Comparison of ENCODE assay signal across 21 cellular contexts in genomic region chr16:10497132-10498088, GRCh38.
DNase-seq lines count a peak whose midpoint lies in the region; ATAC-seq and TF ChIP-seq lines count a peak whose summit lies in the region.
"Had no signal": no experiment of that assay in that cellular context is flagged by ENCODE, and none has a peak within 500 bp of the region (broad histone marks: within the 10 kb centered on the region; RNA-seq: fewer than 3 reads in every experiment).

No MANE protein-coding gene starts in this region.

- peaks cover 6% of the 10 kb centered on the region for H3K4me1 ChIP-seq in body of pancreas
- H3K4me1 ChIP-seq: sigmoid colon, vagina had no signal

- no peak overlapping the region for H3K27ac Mint-ChIP-seq in activated CD4-positive, alpha-beta T cell treated with anti-CD3 and anti-CD28 coated beads, Interleukin-2, amount 10 ng/mL, durations not matched to agents 7 days and 5 days
- H3K27ac Mint-ChIP-seq in progenitor cell of endocrine pancreas, result peak overlapping the region; percentile 33
- H3K27ac Mint-ChIP-seq: CD14-positive monocyte; effector memory CD8-positive, alpha-beta T cell; mesothelial cell of epicardium had no signal

- POLR2A ChIA-PET in activated CD4-positive, alpha-beta T cell treated with anti-CD3 and anti-CD28 coated beads, Interleukin-2, amount 10 ng/mL, durations not matched to agents 7 days and 5 days (lab: Charles Lee), result no interaction called here

- no peak for TF ChIP-seq CTCF in body of pancreas (IDR thresholded peaks at IDR 0.05)
- no peak for TF ChIP-seq CTCF in progenitor cell of endocrine pancreas (IDR thresholded peaks at IDR 0.05; ENCODE audit: unreplicated experiment)
- no peak for TF ChIP-seq CTCF in lower leg skin (IDR thresholded peaks at IDR 0.05)

- H3K36me3 Mint-ChIP-seq in activated CD4-positive, alpha-beta T cell treated with anti-CD3 and anti-CD28 coated beads, Interleukin-2, amount 10 ng/mL, durations not matched to agents 7 days and 5 days (ENCODE audit: low read depth), result no peaks in the 10 kb centered on the region
- H3K36me3 Mint-ChIP-seq in progenitor cell of endocrine pancreas (ENCODE audit: insufficient read depth), result no peaks in the 10 kb centered on the region
- H3K36me3 Mint-ChIP-seq: CD14-positive monocyte had no signal

- CTCF ChIA-PET in activated CD4-positive, alpha-beta T cell treated with anti-CD3 and anti-CD28 coated beads, Interleukin-2, amount 10 ng/mL, durations not matched to agents 7 days and 5 days (lab: Charles Lee), result interaction anchor here (1.3 kb wide), 1 partner anchor 12 kb away, joined by 6 read pairs; no protein-coding TSS in a partner anchor

- intact Hi-C loops in body of pancreas (cut with DNase I) (no loop called here), lower leg skin (cut with DNase I; ENCODE audit: low total_unique reads) (no loop called here)

- peak; percentile 37 for DNase-seq in activated CD4-positive, alpha-beta T cell treated with anti-CD3 and anti-CD28 coated beads, Interleukin-2, amount 10 ng/mL, durations not matched to agents 7 days and 5 days
- no peak for DNase-seq in activated CD4-positive, alpha-beta T cell treated with anti-CD3 and anti-CD28 coated beads, Interleukin-2, amount 50 U/mL, for 1 hour
- peak; percentile 25 for DNase-seq in OCI-M1 (lab: John Stamatoyannopoulos, UW)
- peak in 3 of 4 donors; percentile 22 to 65 (median 56) for DNase-seq in body of pancreas
- no peak for DNase-seq in progenitor cell of endocrine pancreas (ENCODE audit: low spot score, unreplicated experiment)
- DNase-seq in NCI-H1436 (lab: John Stamatoyannopoulos, UW), result no peak
- no peak for DNase-seq in T1000 (lab: John Stamatoyannopoulos, UW)
- DNase-seq in lower leg skin (ENCODE audit: low spot score in 2 of 2), result no peak
- DNase-seq: amygdala; effector memory CD8-positive, alpha-beta T cell; H7; hippocampal formation; Karpas-422; kidney glomerular epithelial cell; NCI-H146; SHP77 treated with DMSO at 0.1 percent for 48 hours; sigmoid colon had no signal

- 73 to 82% methylated on average over 12 of the region's 12 CpGs for WGBS in body of pancreas, 2 donors
- 85 to 89% methylated on average over 12 of the region's 12 CpGs for WGBS in lower leg skin, 2 donors

- peak; percentile 45 for ATAC-seq in body of pancreas
- ATAC-seq: activated CD4-positive, CD25-positive, alpha-beta regulatory T cell treated with anti-CD3 and anti-CD28 coated beads, Interleukin-2, amount 50 U/mL, for 24 hours; effector memory CD8-positive, alpha-beta T cell had no signal

- H3K9me3 Mint-ChIP-seq in activated CD4-positive, alpha-beta T cell treated with anti-CD3 and anti-CD28 coated beads, Interleukin-2, amount 10 ng/mL, durations not matched to agents 7 days and 5 days, result peaks cover 16% of the 10 kb centered on the region
- peaks cover 14% of the 10 kb centered on the region for H3K9me3 Mint-ChIP-seq in progenitor cell of endocrine pancreas (ENCODE audit: low read depth)

- H3K9me3 ChIP-seq in body of pancreas, result peaks cover 0 to 6% (median 0%) of the 10 kb centered on the region in 3 donors
- H3K9me3 ChIP-seq: sigmoid colon, vagina had no signal

- no peak overlapping the region for H3K4me3 ChIP-seq in body of pancreas
- H3K4me3 ChIP-seq in lower leg skin (ENCODE audit: low read depth, poor library complexity, severe bottlenecking), result no peak overlapping the region
- H3K4me3 ChIP-seq: sigmoid colon, vagina had no signal

- H3K27me3 Mint-ChIP-seq in activated CD4-positive, alpha-beta T cell treated with anti-CD3 and anti-CD28 coated beads, Interleukin-2, amount 10 ng/mL, durations not matched to agents 7 days and 5 days, result no peaks in the 10 kb centered on the region
- no peaks in the 10 kb centered on the region for H3K27me3 Mint-ChIP-seq in progenitor cell of endocrine pancreas
- H3K27me3 Mint-ChIP-seq: effector memory CD8-positive, alpha-beta T cell had no signal

- H3K4me1 Mint-ChIP-seq in activated CD4-positive, alpha-beta T cell treated with anti-CD3 and anti-CD28 coated beads, Interleukin-2, amount 10 ng/mL, durations not matched to agents 7 days and 5 days, result no peaks in the 10 kb centered on the region
- no peaks in the 10 kb centered on the region for H3K4me1 Mint-ChIP-seq in progenitor cell of endocrine pancreas (ENCODE audit: low read depth)
- H3K4me1 Mint-ChIP-seq: CD14-positive monocyte, mesothelial cell of epicardium had no signal

- TF ChIP-seq POLR2A in body of pancreas (IDR thresholded peaks at IDR 0.05) (no peak), lower leg skin (IDR thresholded peaks at IDR 0.05) (no peak)

- no peak overlapping the region for H3K4me3 Mint-ChIP-seq in activated CD4-positive, alpha-beta T cell treated with anti-CD3 and anti-CD28 coated beads, Interleukin-2, amount 10 ng/mL, durations not matched to agents 7 days and 5 days
- H3K4me3 Mint-ChIP-seq in progenitor cell of endocrine pancreas (ENCODE audit: low read depth), result no peak overlapping the region
- H3K4me3 Mint-ChIP-seq: CD14-positive monocyte; effector memory CD8-positive, alpha-beta T cell; mesothelial cell of epicardium had no signal

- peak overlapping the region in 1 of 4 donors; percentile 12 for H3K27ac ChIP-seq in body of pancreas
- H3K27ac ChIP-seq: sigmoid colon, vagina had no signal

- H3K27me3 ChIP-seq in body of pancreas, result no peaks in the 10 kb centered on the region
- H3K27me3 ChIP-seq: sigmoid colon, vagina had no signal

- H3K36me3 ChIP-seq in body of pancreas (replicated peaks in 1 of 2; ENCODE audit: insufficient read depth in 1 of 2, low read depth in 2 of 2), result no peaks in the 10 kb centered on the region
- H3K36me3 ChIP-seq: sigmoid colon, vagina had no signal

Comparison
In these comparisons a context has a peak if more than half of its experiments do, and no peak if none do; other contexts are left out.
1. DNase-seq: peak in activated CD4-positive, alpha-beta T cell treated with anti-CD3 and anti-CD28 coated beads, Interleukin-2, amount 10 ng/mL, durations not matched to agents 7 days and 5 days (single experiment), OCI-M1 (single experiment) and body of pancreas (3 of 4); none in activated CD4-positive, alpha-beta T cell treated with anti-CD3 and anti-CD28 coated beads, Interleukin-2, amount 50 U/mL, for 1 hour (single experiment), progenitor cell of endocrine pancreas (single experiment), NCI-H1436 (single experiment), T1000 (single experiment) and lower leg skin (0 of 2).